ENCODE assay signal across 7 cellular contexts in genomic region chr4:18285357-18285756, GRCh38.
"Had no signal": no experiment of that assay in that cellular context is flagged by ENCODE, and none has a peak within 500 bp of the region (broad histone marks: within the 10 kb centered on the region; RNA-seq: fewer than 3 reads in every experiment).

No MANE protein-coding gene starts in this region.

- H3K4me1 ChIP-seq: HAP-1 had no signal

- H3K4me2 ChIP-seq: GM23338 had no signal

- ATAC-seq: GM23338, HCT116 had no signal

- H2AFZ ChIP-seq: GM23338 had no signal

- DNase-seq: H7, HFFc6, KG1 had no signal

- H3K27ac ChIP-seq: HL-60 had no signal

- H3K4me3 ChIP-seq: GM23338, HAP-1 had no signal

- H3K9me3 ChIP-seq: HAP-1 had no signal

- H3K36me3 ChIP-seq: HAP-1 had no signal
